ENCODE assay signal across 9 cellular contexts in genomic region chr12:14256139-14256538, GRCh38.
A peak's percentile ranks its signal among the peaks of the same experiment; 100 is the strongest.
DNase-seq lines count a peak whose midpoint lies in the region; ATAC-seq, FAIRE-seq and TF ChIP-seq lines count a peak whose summit lies in the region.
"Had no signal": no experiment of that assay in that cellular context is flagged by ENCODE, and none has a peak within 500 bp of the region (broad histone marks: within the 10 kb centered on the region; RNA-seq: fewer than 3 reads in every experiment).

No MANE protein-coding gene starts in this region.

- no peaks in the 10 kb centered on the region for H3K27me3 ChIP-seq in prostate gland (replicated peaks; ENCODE audit: insufficient read depth)

- no peak for ATAC-seq in HG03521 (IDR thresholded peaks at IDR 0.05; ENCODE audit: unreplicated experiment)

- DNase-seq in EH (ENCODE audit: low read depth) (peak; percentile 61), choroid plexus epithelial cell (ENCODE audit: low read depth) (peak; percentile 55), prostate gland (ENCODE audit: low spot score) (no peak), DMS79 treated with DMSO at 0.1 percent for 48 hours (lab: John Stamatoyannopoulos, UW) (no peak), HT-29 (ENCODE audit: low spot score) (no peak), GM12891 (ENCODE audit: insufficient read length, low spot score) (no peak)
- DNase-seq in T-helper 2 cell treated with Interferon-gamma antibody and Interleukin-4, amounts not matched to agents 5 μg/mL and 100 μg/mL, for 36 hours (ENCODE audit: low spot score), result peak; percentile 71

- H3K27ac Mint-ChIP-seq in T-helper 2 cell treated with Interferon-gamma antibody and Interleukin-4, amounts not matched to agents 5 μg/mL and 100 μg/mL, for 36 hours, result peak overlapping the region; percentile 99

- peak overlapping the region; percentile 23 to 57 for H3K27ac ChIP-seq in prostate gland

- 68% methylated on average over 6 of the region's 6 CpGs for WGBS in prostate gland

- no peaks in the 10 kb centered on the region for H3K36me3 ChIP-seq in prostate gland

- H3K9me3 ChIP-seq in prostate gland, result no peaks in the 10 kb centered on the region

- peaks cover 66% of the 10 kb centered on the region for H3K4me1 Mint-ChIP-seq in T-helper 2 cell treated with Interferon-gamma antibody and Interleukin-4, amounts not matched to agents 5 μg/mL and 100 μg/mL, for 36 hours (ENCODE audit: low read depth)

- peak overlapping the region; percentile 60 for H3K4me3 Mint-ChIP-seq in T-helper 2 cell treated with Interferon-gamma antibody and Interleukin-4, amounts not matched to agents 5 μg/mL and 100 μg/mL, for 36 hours

- H3K4me3 ChIP-seq in choroid plexus epithelial cell (ENCODE audit: low read depth, low read length) (no peak overlapping the region), prostate gland (no peak overlapping the region)
- H3K4me3 ChIP-seq: lung had no signal

- TF ChIP-seq CTCF in choroid plexus epithelial cell (conservative IDR thresholded peaks at IDR 0.05; ENCODE audit: low read depth, low read length) (no peak), prostate gland (IDR thresholded peaks at IDR 0.05) (no peak)

- H3K36me3 Mint-ChIP-seq in T-helper 2 cell treated with Interferon-gamma antibody and Interleukin-4, amounts not matched to agents 5 μg/mL and 100 μg/mL, for 36 hours (ENCODE audit: low read depth), result peaks cover 29% of the 10 kb centered on the region

- intact Hi-C loops in prostate gland (cut with DNase I), result loop anchor here (2.0 kb wide), 2 partner anchors 109 to 515 kb away; partner anchors contain the start of gene ATF7IP

- H3K4me1 ChIP-seq in prostate gland (replicated peaks), result peaks cover 16% of the 10 kb centered on the region

- H3K9me3 Mint-ChIP-seq in T-helper 2 cell treated with Interferon-gamma antibody and Interleukin-4, amounts not matched to agents 5 μg/mL and 100 μg/mL, for 36 hours, result peaks cover 33% of the 10 kb centered on the region

- no peaks in the 10 kb centered on the region for H3K27me3 Mint-ChIP-seq in T-helper 2 cell treated with Interferon-gamma antibody and Interleukin-4, amounts not matched to agents 5 μg/mL and 100 μg/mL, for 36 hours (ENCODE audit: low read depth)

- FAIRE-seq in GM12891 (lab: Jason Lieb, UNC), result no peak

- TF ChIP-seq POLR2A in prostate gland (IDR thresholded peaks at IDR 0.05), result no peak
- TF ChIP-seq POLR2A in GM12891 (IDR thresholded peaks at IDR 0.05; ENCODE audit: low read depth, low read length), result no peak

TF ChIP-seq in GM12891, 5 proteins besides CTCF, POLR2A, EP300 and RAD21:
- TF ChIP-seq POLR2AphosphoS5 (IDR thresholded peaks at IDR 0.05; ENCODE audit: low read depth, low read length) (no peak), POU2F2 (IDR thresholded peaks at IDR 0.05; ENCODE audit: low read depth, low read length) (no peak), PAX5 (IDR thresholded peaks at IDR 0.05; ENCODE audit: insufficient read depth, low read length, severe bottlenecking) (no peak), TAF1 (IDR thresholded peaks at IDR 0.05; ENCODE audit: low read depth, low read length) (no peak), SPI1 (IDR thresholded peaks at IDR 0.05; ENCODE audit: low read depth, low read length) (no peak)

Comparison
In these comparisons a context has a peak if more than half of its experiments do, and no peak if none do; other contexts are left out.
1. DNase-seq: peak in EH (single experiment), T-helper 2 cell treated with Interferon-gamma antibody and Interleukin-4, amounts not matched to agents 5 μg/mL and 100 μg/mL, for 36 hours (single experiment) and choroid plexus epithelial cell (single experiment); none in prostate gland (single experiment), DMS79 treated with DMSO at 0.1 percent for 48 hours (single experiment), HT-29 (single experiment) and GM12891 (single experiment).